ENCODE assay signal across 19 cellular contexts in genomic region chr1:173213665-173214064, GRCh38. TPM values are rescaled to one million over a fixed set of nuclear protein-coding genes. Genes with fewer than 3 reads are reported as not detected.
DNase-seq lines count a peak whose midpoint lies in the region; ATAC-seq, FAIRE-seq and TF ChIP-seq lines count a peak whose summit lies in the region.
"Had no signal": no experiment of that assay in that cellular context is flagged by ENCODE, and none has a peak within 500 bp of the region (broad histone marks: within the 10 kb centered on the region; RNA-seq: fewer than 3 reads in every experiment).

No MANE protein-coding gene starts in this region.

- 0 out of 3 replicates have a peak, but pooled peaks have one; percentile 48 for ATAC-seq in K562
- ATAC-seq: A549, T-cell had no signal

- 10% methylated on average over 1 of the region's 1 CpG for whole genome bisulfite sequencing in K562 (ENCODE audit: insufficient coverage, low coverage, missing lambda C conversion rate)

- TF ChIP-seq CTCF in MCF 10A (IDR thresholded peaks at IDR 0.05; ENCODE audit: unreplicated experiment) (no peak), breast epithelium (IDR thresholded peaks at IDR 0.05) (no peak), MM.1S (IDR thresholded peaks at IDR 0.05; ENCODE audit: low read length) (peak; percentile 21; the same call in 1 of the 2 replicates), K562 (IDR thresholded peaks at IDR 0.05 in 2 of 3, conservative IDR thresholded peaks at IDR 0.05 in 1 of 3; ENCODE audit: insufficient read depth in 2 of 3, low read depth in 1 of 3, low read length in 3 of 3) (peak in 1 of 3 experiments; percentile 37; a peak in 2 of 6 replicates), retinal pigment epithelial cell (conservative IDR thresholded peaks at IDR 0.05; ENCODE audit: low read depth, low read length) (peak; percentile 7)

- no TSS peak for BruUV-seq in MCF 10A (replicated peaks; lab: Mats Ljungman, UMichigan)
- no TSS peak for BruUV-seq in K562 (replicated peaks; lab: Mats Ljungman, UMichigan)

- no peaks in the 10 kb centered on the region for H3K9me3 Mint-ChIP-seq in MCF 10A (ENCODE audit: unreplicated experiment)
- H3K9me3 Mint-ChIP-seq: CD4-positive, alpha-beta T cell; T-cell had no signal

- H3K27me3 Mint-ChIP-seq in MCF 10A (ENCODE audit: insufficient read depth, unreplicated experiment) = no peaks in the 10 kb centered on the region
- H3K27me3 Mint-ChIP-seq: CD4-positive, alpha-beta T cell; T-cell had no signal

- POLR2A ChIA-PET in MCF 10A (lab: Yijun Ruan, JAX) (no interaction called here), K562 (lab: Yijun Ruan, JAX) (interaction anchor here (0.6 kb wide), 1 partner anchor 97 kb away, joined by 3 read pairs; no protein-coding TSS in a partner anchor)

- no peak overlapping the region for H3K27ac ChIP-seq in breast epithelium
- H3K27ac ChIP-seq in MM.1S (ENCODE audit: low read length) = no peak overlapping the region
- H3K27ac ChIP-seq in K562 (ENCODE audit: extremely low read depth, low read depth, low read length) = no peak overlapping the region
- H3K27ac ChIP-seq: A549 had no signal

- in situ Hi-C loops in K562 (cut with MboI) = no loop called here

- no peaks in the 10 kb centered on the region for H3K9me1 ChIP-seq in K562 (ENCODE audit: control insufficient read depth, insufficient read depth, low read length)

- TF ChIP-seq EP300 in K562 (IDR thresholded peaks at IDR 0.05; ENCODE audit: low read length) = no peak

- no peak overlapping the region for H3K4me3 ChIP-seq in breast epithelium
- no peak overlapping the region for H3K4me3 ChIP-seq in MM.1S (ENCODE audit: low read length)
- H3K4me3 ChIP-seq in K562 = no peak overlapping the region
- no peak overlapping the region for H3K4me3 ChIP-seq in retinal pigment epithelial cell (ENCODE audit: low read length)
- H3K4me3 ChIP-seq: A549, HAP-1, MG63 had no signal

- H3K9ac ChIP-seq in MM.1S (ENCODE audit: low read length) (no peak overlapping the region), K562 (ENCODE audit: insufficient read depth in 1 of 2, low read depth in 2 of 2, low read length in 2 of 2) (no peak overlapping the region)

- peak in 1 of 2 experiments; percentile 17; a peak in 1 of 4 replicates for TF ChIP-seq RAD21 in K562 (CRISPR knock-in tag; conservative IDR thresholded peaks at IDR 0.05 in 1 of 2, IDR thresholded peaks at IDR 0.05 in 1 of 2)

- no peaks in the 10 kb centered on the region for H4K20me1 ChIP-seq in MM.1S (ENCODE audit: insufficient read depth, low read length)
- H4K20me1 ChIP-seq in K562 (replicated peaks; ENCODE audit: control insufficient read depth, insufficient read depth, low read length) = no peaks in the 10 kb centered on the region

- no peaks in the 10 kb centered on the region for H3F3A ChIP-seq in MM.1S (ENCODE audit: insufficient read depth, low read length)

- H3K4me1 Mint-ChIP-seq in MCF 10A (ENCODE audit: insufficient read depth, unreplicated experiment) = no peaks in the 10 kb centered on the region

- H3K4me1 ChIP-seq in breast epithelium (no peaks in the 10 kb centered on the region), MM.1S (ENCODE audit: low read length) (peaks cover 3% of the 10 kb centered on the region; the same call in 1 of the 2 replicates), K562 (replicated peaks in 1 of 2; ENCODE audit: control insufficient read depth in 2 of 2, insufficient read depth in 2 of 2, low read length in 2 of 2) (no peaks in the 10 kb centered on the region)
- H3K4me1 ChIP-seq: A549, HAP-1 had no signal

- no peaks in the 10 kb centered on the region for H3K9me2 ChIP-seq in MM.1S (replicated peaks; ENCODE audit: insufficient read depth, low read length)

- H3K4me2 ChIP-seq in MM.1S (ENCODE audit: low read depth, low read length) = no peak overlapping the region
- H3K4me2 ChIP-seq in K562 (ENCODE audit: insufficient read depth, low read length) = no peak overlapping the region
- H3K4me2 ChIP-seq: A549 had no signal

- H2AFZ ChIP-seq in MM.1S (ENCODE audit: low read length) = no peak overlapping the region
- no peak overlapping the region for H2AFZ ChIP-seq in K562 (ENCODE audit: low read depth, low read length)

- H3K36me3 Mint-ChIP-seq in MCF 10A (ENCODE audit: insufficient read depth, unreplicated experiment) = no peaks in the 10 kb centered on the region
- H3K36me3 Mint-ChIP-seq: T-cell had no signal

- H3K9me3 ChIP-seq in breast epithelium (no peaks in the 10 kb centered on the region), MM.1S (replicated peaks; ENCODE audit: insufficient read depth, low read length) (no peaks in the 10 kb centered on the region), K562 (replicated peaks; ENCODE audit: control insufficient read depth, insufficient read depth, low read depth, low read length) (no peaks in the 10 kb centered on the region)
- H3K9me3 ChIP-seq: A549, HAP-1, MG63 had no signal

- no peak overlapping the region for H3K4me3 Mint-ChIP-seq in MCF 10A (ENCODE audit: unreplicated experiment)
- H3K4me3 Mint-ChIP-seq: CD4-positive, alpha-beta T cell; T-cell had no signal

- H3K27me3 ChIP-seq in breast epithelium (no peaks in the 10 kb centered on the region), MM.1S (replicated peaks; ENCODE audit: insufficient read depth, low read length) (no peaks in the 10 kb centered on the region), K562 (ENCODE audit: control insufficient read depth in 2 of 2, insufficient read depth in 2 of 2, low read length in 2 of 2) (no peaks in the 10 kb centered on the region)
- H3K27me3 ChIP-seq: MG63 had no signal

- DNase-seq in MCF 10A (ENCODE audit: unreplicated experiment) (peak; percentile 12), breast epithelium (ENCODE audit: low spot score in 2 of 2) (no peak), MM.1S (no peak), K562 (ENCODE audit: extremely low read depth in 1 of 4, low spot score in 3 of 4) (no peak), retinal pigment epithelial cell (ENCODE audit: low read depth) (no peak), DMS 273 (lab: John Stamatoyannopoulos, UW; ENCODE audit: unreplicated experiment) (no peak), hippocampal formation (lab: John Stamatoyannopoulos, UW) (no peak)
- DNase-seq in activated naive CD4-positive, alpha-beta T cell treated with anti-CD3 and anti-CD28 coated beads, Interleukin-2, amount 50 U/mL, for 16 hours = no peak
- DNase-seq: CD4-positive, alpha-beta T cell; MG63; NCI-H187 treated with DMSO at 0.1 percent for 48 hours; NCI-H2171; NCI-H446 treated with DMSO at 0.1 percent for 48 hours; NCI-H748 treated with DMSO at 0.1 percent for 48 hours; SIG-M5; T-cell had no signal

- no peak overlapping the region for H3K27ac Mint-ChIP-seq in MCF 10A (ENCODE audit: low read depth, unreplicated experiment)
- H3K27ac Mint-ChIP-seq: CD4-positive, alpha-beta T cell; T-cell had no signal

- no peak for FAIRE-seq in K562 (lab: Jason Lieb, UNC)
- FAIRE-seq: A549, D721Med had no signal

- CTCF ChIA-PET in MCF 10A (lab: Yijun Ruan, JAX) (interaction anchor here (0.6 to 26.8 kb wide), 4 partner anchors 11 to 470 kb away, joined by 3 to 590 read pairs (median 20); no protein-coding TSS in a partner anchor), K562 (lab: Yijun Ruan, JAX; ENCODE audit: low intra/inter-chr PET ratio) (interaction anchor here (0.9 kb wide), 1 partner anchor 471 kb away, joined by 3 read pairs; no protein-coding TSS in a partner anchor)

- H3K79me2 ChIP-seq in MM.1S (ENCODE audit: low read length) (no peaks in the 10 kb centered on the region), K562 (ENCODE audit: control insufficient read depth, insufficient read depth, low read length) (no peaks in the 10 kb centered on the region)

- intact Hi-C loops in MCF 10A (cut with micrococcal nuclease) (no loop called here), breast epithelium (cut with DNase I; ENCODE audit: low total_unique reads) (no loop called here), K562 (cut with micrococcal nuclease) (no loop called here)

- no peak for TF ChIP-seq POLR2A in breast epithelium (IDR thresholded peaks at IDR 0.05)
- no peak for TF ChIP-seq POLR2A in K562 (conservative IDR thresholded peaks at IDR 0.05)

- H3K36me3 ChIP-seq in breast epithelium (no peaks in the 10 kb centered on the region), MM.1S (replicated peaks; ENCODE audit: insufficient read depth, low read length) (no peaks in the 10 kb centered on the region), K562 (ENCODE audit: control insufficient read depth, insufficient read depth, low read length) (no peaks in the 10 kb centered on the region)
- H3K36me3 ChIP-seq: HAP-1, MG63 had no signal

TF ChIP-seq in K562, 482 proteins besides CTCF, POLR2A, EP300 and RAD21:
- TF ChIP-seq SRF (CRISPR knock-in tag; IDR thresholded peaks at IDR 0.05) = no peak

RNA-seq across cellular contexts. Expression of gene TNFSF4, which starts 6.5 kb away (rescaled TPM):
- total RNA-seq in MCF 10A (2022) (0.23 and 0.74 TPM in 2 replicates), breast epithelium (1 to 10 TPM in 1 of 3 donors, under 1 TPM in 2; 0.66 to 1.9 (median 0.73) TPM), K562 (2014; rRNA removed) (0.04 TPM in 1 of 2 replicates, not detected in the other), K562 (2014; rRNA removed; fragmentation: Illumina TruSeq; extraction: Trizol) (0.13 and 0.22 TPM in 2 replicates), K562 (2015; rRNA removed; fragmentation: Illumina TruSeq; extraction: Trizol) (0.15 and 0.18 TPM in 2 replicates), K562 (2021) (0.13 and 0.16 TPM in 2 replicates)
- total RNA-seq in K562 (2011; cell fraction: chromatin; rRNA removed; ENCODE audit: low replicate concordance) = 0.07 and 0.19 TPM in 2 replicates
- total RNA-seq in K562 (2011; cell fraction: nucleolus; rRNA removed) = not detected in 2 replicates
- 0.15 TPM in 1 of 2 replicates, not detected in the other for total RNA-seq in K562 (2011; cell fraction: nucleoplasm; rRNA removed)
- polyA plus RNA-seq in K562 (2011; rRNA removed) (0.13 and 0.22 TPM in 2 replicates), K562 (2014; fragmentation: Illumina TruSeq; extraction: Trizol) (0.07 and 0.16 TPM in 2 replicates), K562 (2014; fragmentation: Nextera tagmentation; extraction: Ambion mirVana) (under 1 TPM; 0.08 to 0.23 TPM), K562 (2014; rRNA removed) (0.05 and 0.08 TPM in 2 replicates)
- polyA plus RNA-seq in K562 (2011; cell fraction: cytosol; rRNA removed) = 0.06 and 0.10 TPM in 2 replicates
- polyA plus RNA-seq in K562 (2011; cell fraction: nucleus; rRNA removed) = 0.16 and 0.37 TPM in 2 replicates
- 0.14 and 0.76 TPM in 2 replicates for polyA plus RNA-seq in K562 (2012)
- 0.27 and 0.32 TPM in 2 replicates for polyA minus RNA-seq in K562 (2011; rRNA and poly(A)+ RNA removed)
- not detected in 2 replicates for polyA minus RNA-seq in K562 (2011; cell fraction: cytosol; rRNA and poly(A)+ RNA removed)
- polyA minus RNA-seq in K562 (2011; cell fraction: nucleus; rRNA and poly(A)+ RNA removed) = 0.33 TPM in 1 of 2 replicates, not detected in the other

Comparison
In these comparisons a context has a peak if more than half of its experiments do, and no peak if none do; other contexts are left out.
1. CTCF ChIP-seq: peak in MM.1S (single experiment) and retinal pigment epithelial cell (single experiment); none in MCF 10A (single experiment) and breast epithelium (0 of 3).